In genomic region chr19:52370341-52370710, GRCh38 we compare ENCODE assay signal across 8 cellular contexts. TPM values are rescaled to one million over a fixed set of nuclear protein-coding genes. Genes with fewer than 3 reads are reported as not detected.
A peak's percentile ranks its signal among the peaks of the same experiment; 100 is the strongest.
DNase-seq lines count a peak whose midpoint lies in the region; ATAC-seq, FAIRE-seq and TF ChIP-seq lines count a peak whose summit lies in the region.

No MANE protein-coding gene starts in this region.

- H3K27ac ChIP-seq in ascending aorta (peak overlapping the region; percentile 97 to 100), keratinocyte (ENCODE audit: control insufficient read depth, insufficient read depth, low read length) (peak overlapping the region; percentile 95), stomach smooth muscle (ENCODE audit: low read length) (peak overlapping the region; percentile 96)

- peaks cover 19 to 65% of the 10 kb centered on the region in 2 donors for H3K9me3 ChIP-seq in ascending aorta
- peaks cover 16% of the 10 kb centered on the region for H3K9me3 ChIP-seq in keratinocyte (ENCODE audit: control insufficient read depth, low read depth, low read length)
- peaks cover 10 to 15% of the 10 kb centered on the region in 2 donors for H3K9me3 ChIP-seq in stomach smooth muscle (ENCODE audit: control insufficient read depth in 2 of 2, low read length in 2 of 2)

- DNase-seq in T-helper 1 cell (no peak), ascending aorta (ENCODE audit: low spot score in 2 of 2) (no peak), keratinocyte (ENCODE audit: low read depth, low spot score) (no peak), foreskin melanocyte (no peak), NCI-H146 treated with DMSO at 0.1 percent for 48 hours (lab: John Stamatoyannopoulos, UW; ENCODE audit: unreplicated experiment) (no peak), left lobe of liver (ENCODE audit: low spot score) (no peak)

- peak overlapping the region; percentile 97 for H2AFZ ChIP-seq in keratinocyte (ENCODE audit: control insufficient read depth, low read length)

- H4K20me1 ChIP-seq in keratinocyte (ENCODE audit: control insufficient read depth, extremely low read depth, insufficient read depth, low read length), result no peaks in the 10 kb centered on the region

- H3K9me1 ChIP-seq in keratinocyte (ENCODE audit: control insufficient read depth, extremely low read depth, insufficient read depth, low read length), result no peaks in the 10 kb centered on the region

- dilution Hi-C loops in keratinocyte (cut with MboI; ENCODE audit: extremely low pct_ligation_motif_present, low sequenced_read_pairs), result no loop called here

- H3K27ac Mint-ChIP-seq in T-helper 1 cell treated with Interleukin-12 subunit alpha and Interleukin-12 subunit beta and Interleukin-4 antibody, amounts not matched to agents 30 μg/mL and 1 μg/mL, for 36 hours, result peak overlapping the region; percentile 89

- H3K9ac ChIP-seq in keratinocyte (ENCODE audit: control insufficient read depth, extremely low read depth, insufficient read depth, low read length) (peak overlapping the region; percentile 96), stomach smooth muscle (ENCODE audit: low read length in 2 of 2) (peak overlapping the region; percentile 98 to 99)

- peak overlapping the region; percentile 84 for H3K4me3 Mint-ChIP-seq in T-helper 1 cell treated with Interleukin-12 subunit alpha and Interleukin-12 subunit beta and Interleukin-4 antibody, amounts not matched to agents 30 μg/mL and 1 μg/mL, for 36 hours

- peaks cover 67% of the 10 kb centered on the region for H3K9me3 Mint-ChIP-seq in T-helper 1 cell treated with Interleukin-12 subunit alpha and Interleukin-12 subunit beta and Interleukin-4 antibody, amounts not matched to agents 30 μg/mL and 1 μg/mL, for 36 hours

- no peaks in the 10 kb centered on the region for H3K27me3 Mint-ChIP-seq in T-helper 1 cell treated with Interleukin-12 subunit alpha and Interleukin-12 subunit beta and Interleukin-4 antibody, amounts not matched to agents 30 μg/mL and 1 μg/mL, for 36 hours (ENCODE audit: low read depth)

- no peak for ATAC-seq in left lobe of liver

- peaks cover 39% of the 10 kb centered on the region for H3K36me3 Mint-ChIP-seq in T-helper 1 cell treated with Interleukin-12 subunit alpha and Interleukin-12 subunit beta and Interleukin-4 antibody, amounts not matched to agents 30 μg/mL and 1 μg/mL, for 36 hours (ENCODE audit: low read depth)

- H3K27me3 ChIP-seq in ascending aorta, result no peaks in the 10 kb centered on the region
- no peaks in the 10 kb centered on the region for H3K27me3 ChIP-seq in keratinocyte (ENCODE audit: control insufficient read depth, extremely low read depth, insufficient read depth, low read length)
- H3K27me3 ChIP-seq in stomach smooth muscle (ENCODE audit: control insufficient read depth in 1 of 2, insufficient read depth in 2 of 2, low read length in 2 of 2), result no peaks in the 10 kb centered on the region

- TF ChIP-seq CTCF in ascending aorta (IDR thresholded peaks at IDR 0.05) (no peak), keratinocyte (optimal IDR thresholded peaks at IDR 0.05 in 1 of 3, IDR thresholded peaks at IDR 0.05 in 1 of 3, conservative IDR thresholded peaks at IDR 0.05 in 1 of 3; ENCODE audit: extremely low read depth in 1 of 3, insufficient read depth in 2 of 3, low read length in 3 of 3) (no peak)

- H3K4me1 ChIP-seq in ascending aorta, result peaks cover 0 to 4% of the 10 kb centered on the region in 2 donors
- H3K4me1 ChIP-seq in keratinocyte (ENCODE audit: control insufficient read depth, extremely low read depth, insufficient read depth, low read length), result no peaks in the 10 kb centered on the region
- no peaks in the 10 kb centered on the region for H3K4me1 ChIP-seq in stomach smooth muscle (ENCODE audit: control insufficient read depth, insufficient read depth, low read length)

- peaks cover 6% of the 10 kb centered on the region for H3K4me1 Mint-ChIP-seq in T-helper 1 cell treated with Interleukin-12 subunit alpha and Interleukin-12 subunit beta and Interleukin-4 antibody, amounts not matched to agents 30 μg/mL and 1 μg/mL, for 36 hours (ENCODE audit: low read depth)

- H3K36me3 ChIP-seq in ascending aorta (peaks cover 30 to 46% of the 10 kb centered on the region in 2 donors), keratinocyte (ENCODE audit: control insufficient read depth in 2 of 2, extremely low read depth in 1 of 2, insufficient read depth in 2 of 2, low read length in 2 of 2) (peaks cover 4 to 6% of the 10 kb centered on the region in 2 experiments), stomach smooth muscle (ENCODE audit: control insufficient read depth in 2 of 2, insufficient read depth in 2 of 2, low read length in 2 of 2) (peaks cover 22 to 23% of the 10 kb centered on the region in 2 donors)

- H3K4me2 ChIP-seq in keratinocyte (ENCODE audit: control insufficient read depth, extremely low read depth, insufficient read depth, low read depth, low read length), result peak overlapping the region; percentile 92

- intact Hi-C loops in ascending aorta (cut with DNase I), result no loop called here

- no peak for FAIRE-seq in keratinocyte (lab: Jason Lieb, UNC)

- H3K4me3 ChIP-seq in ascending aorta (peak overlapping the region; percentile 78 to 94), keratinocyte (ENCODE audit: control insufficient read depth in 2 of 3, extremely low read depth in 1 of 3, insufficient read depth in 2 of 3, low read depth in 1 of 3, low read length in 3 of 3) (peak overlapping the region; percentile 90 to 94 (median 92)), stomach smooth muscle (ENCODE audit: low read length in 2 of 2) (peak overlapping the region; percentile 92 to 98)

- H3K79me2 ChIP-seq in keratinocyte (ENCODE audit: control insufficient read depth, insufficient read depth, low read length), result peaks cover 2% of the 10 kb centered on the region

RNA-seq across cellular contexts. Expression of gene ZNF880, which starts 0.6 kb away (rescaled TPM):
- total RNA-seq in ascending aorta (21.5 TPM), left lobe of liver (0.70 TPM)
- polyA plus RNA-seq in keratinocyte, result 18.7 to 23.9 TPM (median 19.6 TPM) in 3 replicates
- polyA plus RNA-seq in keratinocyte (2011; ENCODE audit: low read depth), result 13.4 TPM
- 24.5 and 34.1 TPM in 2 replicates for polyA plus RNA-seq in keratinocyte (2011; cell fraction: cytosol; rRNA removed)
- 23.8 and 31.6 TPM in 2 replicates for polyA plus RNA-seq in keratinocyte (2011; cell fraction: nucleus; rRNA removed)
- polyA plus RNA-seq in keratinocyte (2012; ENCODE audit: low replicate concordance), result 16.6 and 24.4 TPM in 2 replicates
- polyA minus RNA-seq in keratinocyte, result 2.9 to 22.2 TPM (median 17.8 TPM) in 3 replicates
- 17.6 TPM for polyA minus RNA-seq in keratinocyte (2011; cell fraction: cytosol; rRNA and poly(A)+ RNA removed)
- 7.6 and 13.0 TPM in 2 replicates for polyA minus RNA-seq in keratinocyte (2011; cell fraction: nucleus; rRNA and poly(A)+ RNA removed)

RNA-seq across cellular contexts. Expression of gene ZNF528, which starts 27.3 kb away (rescaled TPM):
- total RNA-seq in ascending aorta (4.0 TPM), left lobe of liver (3.8 TPM)
- 11.1 to 24.9 TPM (median 18.6 TPM) in 3 replicates for polyA plus RNA-seq in keratinocyte
- polyA plus RNA-seq in keratinocyte (2011; ENCODE audit: low read depth), result 11.8 TPM
- polyA plus RNA-seq in keratinocyte (2011; cell fraction: cytosol; rRNA removed), result 10.2 and 19.2 TPM in 2 replicates
- 73.9 and 80.4 TPM in 2 replicates for polyA plus RNA-seq in keratinocyte (2011; cell fraction: nucleus; rRNA removed)
- 8.4 and 11.5 TPM in 2 replicates for polyA plus RNA-seq in keratinocyte (2012; ENCODE audit: low replicate concordance)
- polyA minus RNA-seq in keratinocyte, result 3.4 to 19.2 TPM (median 12.8 TPM) in 3 replicates
- 6.9 TPM for polyA minus RNA-seq in keratinocyte (2011; cell fraction: cytosol; rRNA and poly(A)+ RNA removed)
- polyA minus RNA-seq in keratinocyte (2011; cell fraction: nucleus; rRNA and poly(A)+ RNA removed), result 20.5 and 40.3 TPM in 2 replicates

RNA-seq across cellular contexts. Expression of gene ZNF610, which starts 34.3 kb away (rescaled TPM):
- not detected for total RNA-seq in ascending aorta
- 0.78 to 1.8 TPM (median 1.7 TPM) in 3 replicates for polyA plus RNA-seq in keratinocyte
- 1.2 TPM for polyA plus RNA-seq in keratinocyte (2011; ENCODE audit: low read depth)
- polyA plus RNA-seq in keratinocyte (2011; cell fraction: cytosol; rRNA removed), result 1.7 and 3.1 TPM in 2 replicates
- 2.8 and 5.1 TPM in 2 replicates for polyA plus RNA-seq in keratinocyte (2011; cell fraction: nucleus; rRNA removed)
- polyA plus RNA-seq in keratinocyte (2012; ENCODE audit: low replicate concordance), result 1.3 and 2.4 TPM in 2 replicates
- polyA minus RNA-seq in keratinocyte, result 0.82 to 5.7 TPM (median 4.4 TPM) in 3 replicates
- polyA minus RNA-seq in keratinocyte (2011; cell fraction: cytosol; rRNA and poly(A)+ RNA removed), result 2.1 TPM
- 1.5 and 3.8 TPM in 2 replicates for polyA minus RNA-seq in keratinocyte (2011; cell fraction: nucleus; rRNA and poly(A)+ RNA removed)
- total RNA-seq in left lobe of liver, result not detected

RNA-seq across cellular contexts. Expression of gene ZNF534, which starts 58.6 kb away (rescaled TPM):
- total RNA-seq in ascending aorta (not detected), left lobe of liver (not detected)
- polyA plus RNA-seq in keratinocyte, result 0.05 TPM in 1 of 3 replicates, not detected in the others
- not detected for polyA plus RNA-seq in keratinocyte (2011; ENCODE audit: low read depth)
- not detected in 2 replicates for polyA plus RNA-seq in keratinocyte (2011; cell fraction: cytosol; rRNA removed)
- 0.07 TPM in 1 of 2 replicates, not detected in the other for polyA plus RNA-seq in keratinocyte (2011; cell fraction: nucleus; rRNA removed)
- polyA plus RNA-seq in keratinocyte (2012; ENCODE audit: low replicate concordance), result not detected in 2 replicates
- not detected in 3 replicates for polyA minus RNA-seq in keratinocyte
- not detected for polyA minus RNA-seq in keratinocyte (2011; cell fraction: cytosol; rRNA and poly(A)+ RNA removed)
- polyA minus RNA-seq in keratinocyte (2011; cell fraction: nucleus; rRNA and poly(A)+ RNA removed), result not detected in 2 replicates

Comparison
In these comparisons a context has a peak if more than half of its experiments do, and no peak if none do; other contexts are left out.
1. RNA of gene ZNF880, which starts 0.6 kb away (total RNA-seq): 21.5 TPM in ascending aorta (single experiment); 0.70 TPM in left lobe of liver (single experiment); every median in the first group is over 10 times any median in the second.
2. Peak in every context shown above with its lines, with median percentiles within 50 percentile points of each other: H3K27ac ChIP-seq and H3K4me3 ChIP-seq.